In genomic region chr12:130372936-130373335, GRCh38 we compare ENCODE assay signal across 33 cellular contexts. TPM values are rescaled to one million over a fixed set of nuclear protein-coding genes. Genes with fewer than 3 reads are reported as not detected.
"Had no signal": no experiment of that assay in that cellular context is flagged by ENCODE, and none has a peak within 500 bp of the region (broad histone marks: within the 10 kb centered on the region; RNA-seq: fewer than 3 reads in every experiment).

No MANE protein-coding gene starts in this region.

- DNase-seq: activated B cell treated with CpG ODN at 0.5 μM for 24 hours; activated CD4-positive, alpha-beta memory T cell treated with anti-CD3 and anti-CD28 coated beads for 36 hours; activated CD4-positive, alpha-beta T cell treated with anti-CD3 and anti-CD28 coated beads for 4 hours; activated CD4-positive, alpha-beta T cell treated with anti-CD3 and anti-CD28 coated beads, Interleukin-2, amount 10 ng/mL, durations not matched to agents 24 days and 14 days; activated CD4-positive, alpha-beta T cell treated with anti-CD3 and anti-CD28 coated beads, Interleukin-2, amount 50 U/mL, for 1 hour; activated CD4-positive, alpha-beta T cell treated with anti-CD3 and anti-CD28 coated beads, Interleukin-2, amount 50 U/mL, for 4 hours; activated CD4-positive, CD25-positive, alpha-beta regulatory T cell treated with anti-CD3 and anti-CD28 coated beads, Interleukin-2, amount 50 U/mL, for 72 hours; activated CD8-positive, alpha-beta memory T cell treated with anti-CD3 and anti-CD28 coated beads, Interleukin-2, amount 50 U/mL, for 4 hours; activated CD8-positive, alpha-beta T cell treated with anti-CD3 and anti-CD28 coated beads for 36 hours; activated effector memory CD4-positive, alpha-beta T cell treated with anti-CD3 and anti-CD28 coated beads, Interleukin-2, amount 50 U/mL, for 16 hours; activated gamma-delta T cell treated with Interleukin-2 at 50 U/mL for 16 hours; activated naive CD4-positive, alpha-beta T cell; activated naive CD4-positive, alpha-beta T cell treated with anti-CD3 and anti-CD28 coated beads for 36 hours; activated naive CD4-positive, alpha-beta T cell treated with anti-CD3 and anti-CD28 coated beads, Interleukin-2, amount 50 U/mL, for 16 hours; activated naive CD8-positive, alpha-beta T cell treated with anti-CD3 and anti-CD28 coated beads for 36 hours; activated T-cell treated with anti-CD3 and anti-CD28 coated beads for 4 hours; activated T-cell treated with anti-CD3 and anti-CD28 coated beads, Interleukin-2, amount 50 U/mL, for 1 hour; activated T-cell treated with anti-CD3 and anti-CD28 coated beads, Interleukin-2, amount 50 U/mL, for 4 hours; activated T-cell treated with anti-CD3 and anti-CD28 coated beads, Interleukin-2, amount 50 U/mL, for 72 hours; adrenal gland; amniotic stem cell; aorta; body of pancreas; brain microvascular endothelial cell; central memory CD4-positive, alpha-beta T cell; T-helper 2 cell; T-helper 9 cell had no signal

RNA-seq across cellular contexts. Expression of gene PIWIL1, which starts 35.2 kb away (rescaled TPM):
- total RNA-seq: activated B cell treated with CpG ODN at 0.5 μM for 24 hours; activated CD4-positive, alpha-beta memory T cell treated with anti-CD3 and anti-CD28 coated beads for 36 hours; activated CD4-positive, alpha-beta T cell treated with anti-CD3 and anti-CD28 coated beads, Interleukin-2, amount 10 ng/mL, durations not matched to agents 24 days and 14 days; activated CD8-positive, alpha-beta memory T cell treated with anti-CD3 and anti-CD28 coated beads for 36 hours; activated CD8-positive, alpha-beta T cell treated with anti-CD3 and anti-CD28 coated beads for 36 hours; activated naive CD4-positive, alpha-beta T cell treated with anti-CD3 and anti-CD28 coated beads for 36 hours; activated naive CD4-positive, alpha-beta T cell treated with anti-CD3 and anti-CD28 coated beads, Interleukin-2, amount 50 U/mL, for 72 hours; activated naive CD8-positive, alpha-beta T cell treated with anti-CD3 and anti-CD28 coated beads for 36 hours; activated T-cell treated with anti-CD3 and anti-CD28 coated beads, Interleukin-2, amount 50 U/mL, for 4 hours; activated T-cell treated with anti-CD3 and anti-CD28 coated beads, Interleukin-2, amount 50 U/mL, for 72 hours; activated T-helper 1 cell treated with anti-CD3 and anti-CD28 coated beads, Interleukin-12 subunit alpha, Interleukin-12 subunit beta, Interleukin-2, Interleukin-4 antibody, amounts not matched to agents 30 ng/mL and 10 ng/mL and 1 ng/mL, durations not matched to agents 14 hours and 24 hours and 36 hours; activated T-helper 17 cell treated with anti-CD3 and anti-CD28 coated beads, Interleukin-2, amount 50 U/mL, for 72 hours; aorta; astrocyte; body of pancreas; cardiac septum had no signal
